Comparison of ENCODE assay signal across 8 cellular contexts in the genomic region with DNA sequence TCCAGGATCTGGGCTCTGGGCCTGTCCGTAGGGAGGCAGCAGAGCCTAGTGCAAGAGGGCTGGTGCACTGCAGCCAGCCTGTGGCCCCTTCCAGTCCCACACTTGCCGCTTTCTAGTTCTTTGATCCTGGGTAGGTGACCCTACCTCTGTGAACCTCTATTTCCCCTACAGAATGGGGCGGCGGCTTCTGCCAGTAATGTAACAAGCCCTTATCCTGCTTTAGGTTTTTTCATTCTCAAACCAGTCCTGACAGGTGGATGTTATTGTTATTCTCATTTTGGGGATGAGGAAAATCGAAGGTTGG. TPM values are rescaled to one million over a fixed set of nuclear protein-coding genes. Genes with fewer than 3 reads are reported as not detected.
DNase-seq lines count a peak whose midpoint lies in the region; ATAC-seq and TF ChIP-seq lines count a peak whose summit lies in the region.

No MANE protein-coding gene starts in this region.

- H3K27ac ChIP-seq in foreskin keratinocyte, result peak overlapping the region; percentile 0

- H3K4me1 ChIP-seq in foreskin keratinocyte, result peaks cover 6% of the 10 kb centered on the region

- ATAC-seq in GM19397 (IDR thresholded peaks at IDR 0.05; ENCODE audit: unreplicated experiment) (peak; percentile 4), SK-N-SH treated with all-trans-retinoic acid at 6 μM for 48 hours (peak; percentile 70), foreskin keratinocyte (no peak), HG03159 (IDR thresholded peaks at IDR 0.05; ENCODE audit: unreplicated experiment) (no peak)

- peak; percentile 57 for TF ChIP-seq CTCF in foreskin keratinocyte (conservative IDR thresholded peaks at IDR 0.05)

- DNase-seq in AG08395 (ENCODE audit: low spot score) (peak; percentile 68), foreskin keratinocyte (no peak), renal cortical epithelial cell (ENCODE audit: low read depth) (peak; percentile 25), NCI-H1694 (lab: John Stamatoyannopoulos, UW) (no peak), NCI-H1048 (lab: John Stamatoyannopoulos, UW) (no peak)

- H3K27me3 ChIP-seq in foreskin keratinocyte, result no peaks in the 10 kb centered on the region

TF ChIP-seq in SK-N-SH treated with all-trans-retinoic acid at 6 μM for 48 hours, 23 proteins besides CTCF, POLR2A, EP300 and RAD21:
- TF ChIP-seq ZNF565 (CRISPR knock-in tag; conservative IDR thresholded peaks at IDR 0.05; ENCODE audit: low read depth) (no peak), SNAI2 (CRISPR knock-in tag; IDR thresholded peaks at IDR 0.05) (no peak), CSDC2 (CRISPR knock-in tag; IDR thresholded peaks at IDR 0.05) (no peak)

RNA-seq across cellular contexts. Expression of a gene that starts 0.7 kb away (rescaled TPM):
- total RNA-seq in foreskin keratinocyte (21.2 and 21.7 TPM in 2 replicates), renal cortical epithelial cell (29.7 and 32.7 TPM in 2 replicates)
- 18.7 and 19.3 TPM in 2 replicates for polyA plus RNA-seq in foreskin keratinocyte

RNA-seq across cellular contexts. Expression of a gene that starts 9.5 kb away (rescaled TPM):
- total RNA-seq in foreskin keratinocyte, result 19.7 and 22.9 TPM in 2 replicates
- 27.0 and 27.1 TPM in 2 replicates for polyA plus RNA-seq in foreskin keratinocyte
- 9.7 and 29.9 TPM in 2 replicates for total RNA-seq in renal cortical epithelial cell

RNA-seq across cellular contexts. Expression of a gene that starts 12.1 kb away (rescaled TPM):
- 0.41 and 0.53 TPM in 2 replicates for total RNA-seq in foreskin keratinocyte
- 0.46 and 0.47 TPM in 2 replicates for polyA plus RNA-seq in foreskin keratinocyte
- total RNA-seq in renal cortical epithelial cell, result 0.17 and 1.1 TPM in 2 replicates

RNA-seq across cellular contexts. Expression of a gene that starts 13.5 kb away (rescaled TPM):
- total RNA-seq in foreskin keratinocyte (3.9 TPM in 2 replicates), renal cortical epithelial cell (0.17 and 1.7 TPM in 2 replicates)
- polyA plus RNA-seq in foreskin keratinocyte, result 4.5 and 5.5 TPM in 2 replicates

RNA-seq across cellular contexts. Expression of a gene that starts 18.9 kb away (rescaled TPM):
- total RNA-seq in foreskin keratinocyte, result 21.8 and 29.2 TPM in 2 replicates
- polyA plus RNA-seq in foreskin keratinocyte, result 61.0 and 64.1 TPM in 2 replicates
- total RNA-seq in renal cortical epithelial cell, result 16.7 and 22.2 TPM in 2 replicates

Comparison
In these comparisons a context has a peak if more than half of its experiments do, and no peak if none do; other contexts are left out.
1. DNase-seq: peak in AG08395 (single experiment) and renal cortical epithelial cell (single experiment); none in foreskin keratinocyte (0 of 2), NCI-H1694 (single experiment) and NCI-H1048 (single experiment).
2. ATAC-seq: peak in GM19397 (single experiment) and SK-N-SH treated with all-trans-retinoic acid at 6 μM for 48 hours (single experiment); none in foreskin keratinocyte (single experiment) and HG03159 (single experiment).